Comparison of ENCODE assay signal across 1 cellular context in genomic region chr16:85574672-85575475, GRCh38.
TF ChIP-seq lines count a peak whose summit lies in the region.

No MANE protein-coding gene starts in this region.

TF ChIP-seq in K562, 482 proteins besides CTCF, POLR2A, EP300 and RAD21 (continued from another document):
- TF ChIP-seq RNF219 (CRISPR knock-in tag; IDR thresholded peaks at IDR 0.05) (no peak), GABPA (tag; conservative IDR thresholded peaks at IDR 0.05; ENCODE audit: low read depth) (0 out of 2 replicates have a peak, but pooled peaks have one; percentile 1), VEZF1 (CRISPR knock-in tag; IDR thresholded peaks at IDR 0.05) (peak; percentile 33; the same call in 1 of the 2 replicates), ARHGAP35 (IDR thresholded peaks at IDR 0.05; ENCODE audit: partially characterized antibody) (no peak), MAX (CRISPR knock-in tag; IDR thresholded peaks at IDR 0.05) (no peak)
